9 cellular contexts compared by ENCODE assay signal in genomic region chr3:62319570-62320243, GRCh38. TPM values are rescaled to one million over a fixed set of nuclear protein-coding genes. Genes with fewer than 3 reads are reported as not detected.
DNase-seq lines count a peak whose midpoint lies in the region; ATAC-seq and TF ChIP-seq lines count a peak whose summit lies in the region.
"Had no signal": no experiment of that assay in that cellular context is flagged by ENCODE, and none has a peak within 500 bp of the region (broad histone marks: within the 10 kb centered on the region; RNA-seq: fewer than 3 reads in every experiment).

No MANE protein-coding gene starts in this region.

- no peaks in the 10 kb centered on the region for H3K9me2 ChIP-seq in hepatocyte (replicated peaks; ENCODE audit: insufficient read depth)

- H3K27me3 Mint-ChIP-seq in activated CD4-positive, alpha-beta T cell treated with anti-CD3 and anti-CD28 coated beads, Interleukin-2, amount 10 ng/mL, durations not matched to agents 7 days and 5 days: peaks cover 17% of the 10 kb centered on the region

- TF ChIP-seq CTCF in hepatocyte (IDR thresholded peaks at IDR 0.05; ENCODE audit: poor library complexity) (no peak), stomach (IDR thresholded peaks at IDR 0.05) (no peak)

- CTCF ChIA-PET in activated CD4-positive, alpha-beta T cell treated with anti-CD3 and anti-CD28 coated beads, Interleukin-2, amount 10 ng/mL, durations not matched to agents 7 days and 5 days (lab: Charles Lee): no interaction called here

- no peaks in the 10 kb centered on the region for H3K27me3 ChIP-seq in hepatocyte
- peaks cover 0 to 7% (median 4%) of the 10 kb centered on the region in 3 donors for H3K27me3 ChIP-seq in stomach

- H3K4me3 ChIP-seq in hepatocyte: peak overlapping the region; percentile 71
- peak overlapping the region; percentile 52 to 56 (median 54) for H3K4me3 ChIP-seq in stomach

- TF ChIP-seq POLR2A in stomach (IDR thresholded peaks at IDR 0.05): no peak
- TF ChIP-seq POLR2A in erythroblast (IDR thresholded peaks at IDR 0.05; ENCODE audit: low read length): no peak

- H3K4me1 Mint-ChIP-seq in activated CD4-positive, alpha-beta T cell treated with anti-CD3 and anti-CD28 coated beads, Interleukin-2, amount 10 ng/mL, durations not matched to agents 7 days and 5 days: peaks cover 16% of the 10 kb centered on the region

- H3K9me3 Mint-ChIP-seq in activated CD4-positive, alpha-beta T cell treated with anti-CD3 and anti-CD28 coated beads, Interleukin-2, amount 10 ng/mL, durations not matched to agents 7 days and 5 days: peaks cover 8% of the 10 kb centered on the region

- H3K9me3 ChIP-seq in hepatocyte (ENCODE audit: low read depth): no peaks in the 10 kb centered on the region
- peaks cover 0 to 3% (median 0%) of the 10 kb centered on the region in 4 donors for H3K9me3 ChIP-seq in stomach

- no peaks in the 10 kb centered on the region for H3K79me2 ChIP-seq in hepatocyte

- intact Hi-C loops in stomach (cut with DNase I; ENCODE audit: low total_unique reads) (no loop called here), sciatic nerve (cut with DNase I) (no loop called here)

- DNase-seq in activated CD4-positive, alpha-beta T cell treated with anti-CD3 and anti-CD28 coated beads, Interleukin-2, amount 10 ng/mL, durations not matched to agents 7 days and 5 days: no peak
- DNase-seq in activated CD4-positive, alpha-beta T cell treated with anti-CD3 and anti-CD28 coated beads, Interleukin-2, amount 50 U/mL, for 4 hours: no peak
- DNase-seq in hepatocyte (ENCODE audit: low spot score) (peak; percentile 4), stomach (no peak), sciatic nerve (ENCODE audit: low spot score) (no peak), erythroblast (lab: John Stamatoyannopoulos, UW) (no peak)

- H3K36me3 ChIP-seq in hepatocyte (replicated peaks; ENCODE audit: insufficient read depth, low read depth) (no peaks in the 10 kb centered on the region), stomach (peaks cover 0 to 20% (median 13%) of the 10 kb centered on the region in 4 donors)

- no peaks in the 10 kb centered on the region for H4K20me1 ChIP-seq in hepatocyte (ENCODE audit: insufficient read depth, poor library complexity, severe bottlenecking)

- POLR2A ChIA-PET in activated CD4-positive, alpha-beta T cell treated with anti-CD3 and anti-CD28 coated beads, Interleukin-2, amount 10 ng/mL, durations not matched to agents 7 days and 5 days (lab: Charles Lee): interaction anchor here (0.6 kb wide), 1 partner anchor 200 kb away, joined by 5 read pairs; no protein-coding TSS in a partner anchor

- H3K27ac Mint-ChIP-seq in activated CD4-positive, alpha-beta T cell treated with anti-CD3 and anti-CD28 coated beads, Interleukin-2, amount 10 ng/mL, durations not matched to agents 7 days and 5 days: peak overlapping the region; percentile 97

- peak overlapping the region; percentile 92 for H3K4me3 Mint-ChIP-seq in activated CD4-positive, alpha-beta T cell treated with anti-CD3 and anti-CD28 coated beads, Interleukin-2, amount 10 ng/mL, durations not matched to agents 7 days and 5 days

- H3K4me1 ChIP-seq in hepatocyte (ENCODE audit: insufficient read depth) (no peaks in the 10 kb centered on the region), stomach (peaks cover 5 to 17% (median 13%) of the 10 kb centered on the region in 4 donors)

- H3K27ac ChIP-seq in hepatocyte: no peak overlapping the region
- peak overlapping the region in 4 of 5 donors; percentile 63 to 79 (median 72) for H3K27ac ChIP-seq in stomach

- peaks cover 19% of the 10 kb centered on the region for H3K36me3 Mint-ChIP-seq in activated CD4-positive, alpha-beta T cell treated with anti-CD3 and anti-CD28 coated beads, Interleukin-2, amount 10 ng/mL, durations not matched to agents 7 days and 5 days (ENCODE audit: low read depth)

- peak overlapping the region; percentile 94 for H3K4me2 ChIP-seq in hepatocyte

- ATAC-seq in SK-N-SH treated with all-trans-retinoic acid at 6 μM for 48 hours: no peak
- no peak for ATAC-seq in sciatic nerve
- no peak for ATAC-seq in HG02938 (IDR thresholded peaks at IDR 0.05; ENCODE audit: unreplicated experiment)

- TF ChIP-seq EP300 in stomach (IDR thresholded peaks at IDR 0.05): no peak

- no peak overlapping the region for H2AFZ ChIP-seq in hepatocyte

- WGBS in hepatocyte (ENCODE audit: low lambda C conversion rate, missing lambda C conversion rate): 84% methylated on average over 7 of the region's 7 CpGs
- WGBS in stomach, 5 donors: 53 to 65% (median 60%) methylated on average over 7 of the region's 7 CpGs

TF ChIP-seq in SK-N-SH treated with all-trans-retinoic acid at 6 μM for 48 hours, 23 proteins besides CTCF, POLR2A, EP300 and RAD21:
- TF ChIP-seq OSR1 (CRISPR knock-in tag; IDR thresholded peaks at IDR 0.05): 0 out of 2 replicates have a peak, but pooled peaks have one; percentile 62
- no peak for TF ChIP-seq ZFP3 (CRISPR knock-in tag; IDR thresholded peaks at IDR 0.05)
TF ChIP-seq in SK-N-SH treated with all-trans-retinoic acid at 6 μM for 48 hours: peak in this region for 1.

RNA-seq across cellular contexts. Expression of gene FEZF2, which starts 53.6 kb away (rescaled TPM):
- total RNA-seq in activated CD4-positive, alpha-beta T cell treated with anti-CD3 and anti-CD28 coated beads, Interleukin-2, amount 10 ng/mL, durations not matched to agents 7 days and 5 days: not detected
- not detected in 2 replicates for total RNA-seq in hepatocyte
- not detected in 2 replicates for polyA plus RNA-seq in hepatocyte
- total RNA-seq in stomach: not detected
- not detected for polyA plus RNA-seq in stomach
- total RNA-seq in sciatic nerve: not detected
- total RNA-seq: renal cortical epithelial cell had no signal
